1 cellular context compared by ENCODE assay signal in the genomic region with DNA sequence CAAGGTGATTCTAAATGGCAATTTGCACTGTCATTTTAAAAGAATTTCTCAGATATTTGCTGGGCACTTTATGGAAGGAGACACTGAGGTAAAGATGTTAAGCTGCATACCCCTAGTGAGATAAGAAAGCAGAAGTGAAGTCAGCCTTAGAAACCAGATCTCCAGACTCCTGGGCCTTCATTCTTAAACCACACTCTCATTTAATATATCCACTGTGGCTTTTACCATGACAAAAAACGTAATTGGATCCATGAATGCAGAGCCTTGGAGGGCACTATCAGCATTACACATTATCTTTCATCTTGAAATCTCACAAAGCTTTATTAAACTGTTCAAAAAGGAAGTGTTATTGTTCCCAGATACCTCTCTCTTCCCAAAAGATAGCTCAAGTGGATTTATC.
TF ChIP-seq lines count a peak whose summit lies in the region.

No MANE protein-coding gene starts in this region.

TF ChIP-seq in HCT116, 20 proteins besides CTCF, POLR2A, EP300 and RAD21 (continued from another document):
- TF ChIP-seq, protein P1, sequence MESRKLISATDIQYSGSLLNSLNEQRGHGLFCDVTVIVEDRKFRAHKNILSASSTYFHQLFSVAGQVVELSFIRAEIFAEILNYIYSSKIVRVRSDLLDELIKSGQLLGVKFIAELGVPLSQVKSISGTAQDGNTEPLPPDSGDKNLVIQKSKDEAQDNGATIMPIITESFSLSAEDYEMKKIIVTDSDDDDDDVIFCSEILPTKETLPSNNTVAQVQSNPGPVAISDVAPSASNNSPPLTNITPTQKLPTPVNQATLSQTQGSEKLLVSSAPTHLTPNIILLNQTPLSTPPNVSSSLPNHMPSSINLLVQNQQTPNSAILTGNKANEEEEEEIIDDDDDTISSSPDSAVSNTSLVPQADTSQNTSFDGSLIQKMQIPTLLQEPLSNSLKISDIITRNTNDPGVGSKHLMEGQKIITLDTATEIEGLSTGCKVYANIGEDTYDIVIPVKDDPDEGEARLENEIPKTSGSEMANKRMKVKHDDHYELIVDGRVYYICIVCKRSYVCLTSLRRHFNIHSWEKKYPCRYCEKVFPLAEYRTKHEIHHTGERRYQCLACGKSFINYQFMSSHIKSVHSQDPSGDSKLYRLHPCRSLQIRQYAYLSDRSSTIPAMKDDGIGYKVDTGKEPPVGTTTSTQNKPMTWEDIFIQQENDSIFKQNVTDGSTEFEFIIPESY (IDR thresholded peaks at IDR 0.05; ENCODE audit: extremely low read depth, insufficient replicate concordance, low read length), result no peak
- TF ChIP-seq CBX3 (IDR thresholded peaks at IDR 0.05; ENCODE audit: low read depth) (no peak), ZFX (IDR thresholded peaks at IDR 0.05) (no peak), EZH2 (IDR thresholded peaks at IDR 0.05) (no peak), EZH2phosphoT487 (IDR thresholded peaks at IDR 0.05; ENCODE audit: borderline replicate concordance) (no peak)
TF ChIP-seq in HCT116: peak in this region for 0.
